Comparison of ENCODE assay signal across 9 cellular contexts in genomic region chr20:57211949-57212889, GRCh38. TPM values are rescaled to one million over a fixed set of nuclear protein-coding genes. Genes with fewer than 3 reads are reported as not detected.
DNase-seq lines count a peak whose midpoint lies in the region; ATAC-seq and TF ChIP-seq lines count a peak whose summit lies in the region.
"Had no signal": no experiment of that assay in that cellular context is flagged by ENCODE, and none has a peak within 500 bp of the region (broad histone marks: within the 10 kb centered on the region; RNA-seq: fewer than 3 reads in every experiment).

No MANE protein-coding gene starts in this region.

- TF ChIP-seq CTCF in GM13976 (IDR thresholded peaks at IDR 0.05; ENCODE audit: borderline replicate concordance, control extremely low read depth, extremely low read depth, insufficient read depth, missing control alignments), result no peak

- peaks cover 35% of the 10 kb centered on the region for H3K4me1 ChIP-seq in neuron (ENCODE audit: insufficient read depth, low read length)

- peak overlapping the region; percentile 26 for H3K4me3 ChIP-seq in neuron (ENCODE audit: low read length)

- H3K4me3 Mint-ChIP-seq in activated CD4-positive, alpha-beta memory T cell treated with anti-CD3 and anti-CD28 coated beads for 36 hours, result no peak overlapping the region

- peaks cover 23% of the 10 kb centered on the region for H3K36me3 ChIP-seq in neuron (ENCODE audit: insufficient read depth, low read length)

- CTCF ChIA-PET in activated CD4-positive, alpha-beta memory T cell treated with anti-CD3 and anti-CD28 coated beads for 36 hours (lab: Charles Lee), result no interaction called here

- no peaks in the 10 kb centered on the region for H3K4me1 Mint-ChIP-seq in activated CD4-positive, alpha-beta memory T cell treated with anti-CD3 and anti-CD28 coated beads for 36 hours (ENCODE audit: low read depth)

- intact Hi-C loops in activated CD4-positive, alpha-beta memory T cell treated with anti-CD3 and anti-CD28 coated beads for 36 hours (cut with micrococcal nuclease), result no loop called here

- H3K27me3 Mint-ChIP-seq in activated CD4-positive, alpha-beta memory T cell treated with anti-CD3 and anti-CD28 coated beads for 36 hours, result peaks cover 5% of the 10 kb centered on the region

- no peak overlapping the region for H3K27ac Mint-ChIP-seq in activated CD4-positive, alpha-beta memory T cell treated with anti-CD3 and anti-CD28 coated beads for 36 hours

- no peak for ATAC-seq in GM18520 (IDR thresholded peaks at IDR 0.05; ENCODE audit: unreplicated experiment)
- ATAC-seq in HG03095 (IDR thresholded peaks at IDR 0.05; ENCODE audit: unreplicated experiment), result no peak

- H3K9me3 ChIP-seq in neuron (ENCODE audit: low read length), result no peaks in the 10 kb centered on the region

- H3K27me3 ChIP-seq in neuron (ENCODE audit: insufficient read depth, low read length), result no peaks in the 10 kb centered on the region

- H2AFZ ChIP-seq in neuron (ENCODE audit: low read depth, low read length), result no peak overlapping the region

- no peaks in the 10 kb centered on the region for H3K36me3 Mint-ChIP-seq in activated CD4-positive, alpha-beta memory T cell treated with anti-CD3 and anti-CD28 coated beads for 36 hours

- peak; percentile 9 for DNase-seq in COLO668 (lab: John Stamatoyannopoulos, UW; ENCODE audit: unreplicated experiment)
- peak; percentile 41 for DNase-seq in NCI-H69 (lab: John Stamatoyannopoulos, UW)
- DNase-seq in fibroblast of gingiva (ENCODE audit: low read depth), result peak; percentile 47
- DNase-seq in activated CD4-positive, alpha-beta memory T cell treated with anti-CD3 and anti-CD28 coated beads for 36 hours, result no peak
- no peak for DNase-seq in GM13976 (ENCODE audit: low spot score)
- DNase-seq: effector memory CD4-positive, alpha-beta T cell had no signal

- POLR2A ChIA-PET in activated CD4-positive, alpha-beta memory T cell treated with anti-CD3 and anti-CD28 coated beads for 36 hours (lab: Charles Lee), result no interaction called here

- peaks cover 2% of the 10 kb centered on the region for H3K9me3 Mint-ChIP-seq in activated CD4-positive, alpha-beta memory T cell treated with anti-CD3 and anti-CD28 coated beads for 36 hours

- in situ Hi-C loops in GM13976 (cut with MboI; ENCODE audit: low sequenced_read_pairs, unreplicated experiment), result no loop called here

RNA-seq across cellular contexts. Expression of gene BMP7, which starts 54.2 kb away (rescaled TPM):
- total RNA-seq in activated CD4-positive, alpha-beta memory T cell treated with anti-CD3 and anti-CD28 coated beads for 36 hours, result not detected

Comparison
In these comparisons a context has a peak if more than half of its experiments do, and no peak if none do; other contexts are left out.
1. DNase-seq: peak in COLO668 (single experiment), NCI-H69 (single experiment) and fibroblast of gingiva (single experiment); none in activated CD4-positive, alpha-beta memory T cell treated with anti-CD3 and anti-CD28 coated beads for 36 hours (single experiment) and GM13976 (single experiment).